Comparison of ENCODE assay signal across 13 cellular contexts in genomic region chr11:88320149-88320559, GRCh38. TPM values are rescaled to one million over a fixed set of nuclear protein-coding genes. Genes with fewer than 3 reads are reported as not detected.
DNase-seq lines count a peak whose midpoint lies in the region; ATAC-seq and TF ChIP-seq lines count a peak whose summit lies in the region.
"Had no signal": no experiment of that assay in that cellular context is flagged by ENCODE, and none has a peak within 500 bp of the region (broad histone marks: within the 10 kb centered on the region; RNA-seq: fewer than 3 reads in every experiment).

No MANE protein-coding gene starts in this region.

- peaks cover 1% of the 10 kb centered on the region for H3K9me3 Mint-ChIP-seq in activated naive CD8-positive, alpha-beta T cell treated with anti-CD3 and anti-CD28 coated beads, Interleukin-2, amount 10 ng/mL, durations not matched to agents 7 days and 5 days
- peaks cover 7% of the 10 kb centered on the region for H3K9me3 Mint-ChIP-seq in activated naive CD8-positive, alpha-beta T cell treated with anti-CD3 and anti-CD28 coated beads for 36 hours
- no peaks in the 10 kb centered on the region for H3K9me3 Mint-ChIP-seq in activated T-helper 2 cell treated with anti-CD3 and anti-CD28 coated beads, Interferon-gamma antibody, Interleukin-2, Interleukin-4, amounts not matched to agents 10 μg/mL and 5 μg/mL and 100 μg/mL, durations not matched to agents 14 hours and 24 hours and 36 hours
- no peaks in the 10 kb centered on the region for H3K9me3 Mint-ChIP-seq in activated CD8-positive, alpha-beta memory T cell treated with anti-CD3 and anti-CD28 coated beads, Interleukin-2, amount 10 ng/mL, durations not matched to agents 7 days and 5 days (ENCODE audit: low read depth)
- H3K9me3 Mint-ChIP-seq: activated naive CD8-positive, alpha-beta T cell treated with anti-CD3 and anti-CD28 coated beads, Interleukin-2, amount 50 U/mL, for 24 hours had no signal

- H3K4me3 ChIP-seq in foreskin fibroblast (ENCODE audit: low read depth in 1 of 2, low read length in 2 of 2) = no peak overlapping the region
- H3K4me3 ChIP-seq: lung, right lobe of liver had no signal

- no peak for ATAC-seq in activated naive CD8-positive, alpha-beta T cell treated with anti-CD3 and anti-CD28 coated beads, Interleukin-2, amount 10 ng/mL, durations not matched to agents 7 days and 5 days (ENCODE audit: low read depth)
- ATAC-seq in GM18517 (IDR thresholded peaks at IDR 0.05; ENCODE audit: unreplicated experiment) = no peak
- no peak for ATAC-seq in activated CD8-positive, alpha-beta memory T cell treated with anti-CD3 and anti-CD28 coated beads, Interleukin-2, amount 10 ng/mL, durations not matched to agents 7 days and 5 days
- ATAC-seq: activated CD8-positive, alpha-beta T cell treated with anti-CD3 and anti-CD28 coated beads, Interleukin-2, amount 10 ng/mL, durations not matched to agents 7 days and 5 days; activated naive CD8-positive, alpha-beta T cell treated with anti-CD3 and anti-CD28 coated beads, Interleukin-2, amount 50 U/mL, for 24 hours; right lobe of liver had no signal

- POLR2A ChIA-PET in activated naive CD8-positive, alpha-beta T cell treated with anti-CD3 and anti-CD28 coated beads, Interleukin-2, amount 10 ng/mL, durations not matched to agents 7 days and 5 days (lab: Charles Lee) = interaction anchor here (1.2 kb wide), 1 partner anchor 11 kb away, joined by 3 read pairs; no protein-coding TSS in a partner anchor
- POLR2A ChIA-PET in GM10248 (lab: Yijun Ruan, JAX) = no interaction called here

- no peak for DNase-seq in activated naive CD8-positive, alpha-beta T cell treated with anti-CD3 and anti-CD28 coated beads, Interleukin-2, amount 10 ng/mL, durations not matched to agents 7 days and 5 days
- no peak for DNase-seq in activated naive CD8-positive, alpha-beta T cell treated with anti-CD3 and anti-CD28 coated beads for 36 hours
- no peak for DNase-seq in activated T-helper 2 cell treated with anti-CD3 and anti-CD28 coated beads, Interferon-gamma antibody, Interleukin-2, Interleukin-4, amounts not matched to agents 10 μg/mL and 5 μg/mL and 100 μg/mL, durations not matched to agents 14 hours and 24 hours and 36 hours (ENCODE audit: low spot score)
- DNase-seq in foreskin fibroblast = peak; percentile 55 to 63
- peak; percentile 59 for DNase-seq in stromal cell of bone marrow (ENCODE audit: low read depth)
- no peak for DNase-seq in GM10248 (ENCODE audit: extremely low spot score)
- DNase-seq in activated CD8-positive, alpha-beta memory T cell treated with anti-CD3 and anti-CD28 coated beads, Interleukin-2, amount 10 ng/mL, durations not matched to agents 7 days and 5 days = no peak
- DNase-seq: activated CD8-positive, alpha-beta T cell treated with anti-CD3 and anti-CD28 coated beads, Interleukin-2, amount 10 ng/mL, durations not matched to agents 7 days and 5 days; activated naive CD8-positive, alpha-beta T cell treated with anti-CD3 and anti-CD28 coated beads, Interleukin-2, amount 50 U/mL, for 24 hours; NCI-H1105 treated with DMSO at 0.1 percent for 48 hours; right lobe of liver had no signal

- H3K27ac Mint-ChIP-seq in activated naive CD8-positive, alpha-beta T cell treated with anti-CD3 and anti-CD28 coated beads, Interleukin-2, amount 10 ng/mL, durations not matched to agents 7 days and 5 days = peak overlapping the region; percentile 23
- H3K27ac Mint-ChIP-seq in activated naive CD8-positive, alpha-beta T cell treated with anti-CD3 and anti-CD28 coated beads for 36 hours = no peak overlapping the region
- peak overlapping the region; percentile 49 for H3K27ac Mint-ChIP-seq in activated T-helper 2 cell treated with anti-CD3 and anti-CD28 coated beads, Interferon-gamma antibody, Interleukin-2, Interleukin-4, amounts not matched to agents 10 μg/mL and 5 μg/mL and 100 μg/mL, durations not matched to agents 14 hours and 24 hours and 36 hours
- no peak overlapping the region for H3K27ac Mint-ChIP-seq in activated CD8-positive, alpha-beta memory T cell treated with anti-CD3 and anti-CD28 coated beads, Interleukin-2, amount 10 ng/mL, durations not matched to agents 7 days and 5 days
- H3K27ac Mint-ChIP-seq: activated CD8-positive, alpha-beta T cell treated with anti-CD3 and anti-CD28 coated beads, Interleukin-2, amount 10 ng/mL, durations not matched to agents 7 days and 5 days; activated naive CD8-positive, alpha-beta T cell treated with anti-CD3 and anti-CD28 coated beads, Interleukin-2, amount 50 U/mL, for 24 hours had no signal

- no peak overlapping the region for H3K4me3 Mint-ChIP-seq in activated naive CD8-positive, alpha-beta T cell treated with anti-CD3 and anti-CD28 coated beads, Interleukin-2, amount 10 ng/mL, durations not matched to agents 7 days and 5 days
- no peak overlapping the region for H3K4me3 Mint-ChIP-seq in activated naive CD8-positive, alpha-beta T cell treated with anti-CD3 and anti-CD28 coated beads for 36 hours
- no peak overlapping the region for H3K4me3 Mint-ChIP-seq in activated T-helper 2 cell treated with anti-CD3 and anti-CD28 coated beads, Interferon-gamma antibody, Interleukin-2, Interleukin-4, amounts not matched to agents 10 μg/mL and 5 μg/mL and 100 μg/mL, durations not matched to agents 14 hours and 24 hours and 36 hours (ENCODE audit: low read depth)
- H3K4me3 Mint-ChIP-seq in activated CD8-positive, alpha-beta memory T cell treated with anti-CD3 and anti-CD28 coated beads, Interleukin-2, amount 10 ng/mL, durations not matched to agents 7 days and 5 days = no peak overlapping the region
- H3K4me3 Mint-ChIP-seq: activated CD8-positive, alpha-beta T cell treated with anti-CD3 and anti-CD28 coated beads, Interleukin-2, amount 10 ng/mL, durations not matched to agents 7 days and 5 days; activated naive CD8-positive, alpha-beta T cell treated with anti-CD3 and anti-CD28 coated beads, Interleukin-2, amount 50 U/mL, for 24 hours had no signal

- peaks cover 59% of the 10 kb centered on the region for H3K36me3 Mint-ChIP-seq in activated naive CD8-positive, alpha-beta T cell treated with anti-CD3 and anti-CD28 coated beads, Interleukin-2, amount 10 ng/mL, durations not matched to agents 7 days and 5 days
- peaks cover 48% of the 10 kb centered on the region for H3K36me3 Mint-ChIP-seq in activated naive CD8-positive, alpha-beta T cell treated with anti-CD3 and anti-CD28 coated beads for 36 hours
- H3K36me3 Mint-ChIP-seq in activated T-helper 2 cell treated with anti-CD3 and anti-CD28 coated beads, Interferon-gamma antibody, Interleukin-2, Interleukin-4, amounts not matched to agents 10 μg/mL and 5 μg/mL and 100 μg/mL, durations not matched to agents 14 hours and 24 hours and 36 hours (ENCODE audit: low read depth) = peaks cover 63% of the 10 kb centered on the region
- peaks cover 73% of the 10 kb centered on the region for H3K36me3 Mint-ChIP-seq in activated CD8-positive, alpha-beta memory T cell treated with anti-CD3 and anti-CD28 coated beads, Interleukin-2, amount 10 ng/mL, durations not matched to agents 7 days and 5 days

- CTCF ChIA-PET in GM10248 (lab: Yijun Ruan, JAX) = interaction anchor here (0.7 to 1.5 kb wide), 3 partner anchors 9 to 224 kb away, joined by 3 to 5 read pairs (median 3); no protein-coding TSS in a partner anchor
- CTCF ChIA-PET in activated CD8-positive, alpha-beta memory T cell treated with anti-CD3 and anti-CD28 coated beads, Interleukin-2, amount 10 ng/mL, durations not matched to agents 7 days and 5 days (lab: Charles Lee) = interaction anchor here (1.0 to 1.3 kb wide), 2 partner anchors 11 to 22 kb away, joined by 3 read pairs; no protein-coding TSS in a partner anchor

- H3K27me3 Mint-ChIP-seq in activated naive CD8-positive, alpha-beta T cell treated with anti-CD3 and anti-CD28 coated beads, Interleukin-2, amount 10 ng/mL, durations not matched to agents 7 days and 5 days = no peaks in the 10 kb centered on the region
- no peaks in the 10 kb centered on the region for H3K27me3 Mint-ChIP-seq in activated naive CD8-positive, alpha-beta T cell treated with anti-CD3 and anti-CD28 coated beads for 36 hours
- H3K27me3 Mint-ChIP-seq in activated T-helper 2 cell treated with anti-CD3 and anti-CD28 coated beads, Interferon-gamma antibody, Interleukin-2, Interleukin-4, amounts not matched to agents 10 μg/mL and 5 μg/mL and 100 μg/mL, durations not matched to agents 14 hours and 24 hours and 36 hours (ENCODE audit: low read depth) = no peaks in the 10 kb centered on the region
- no peaks in the 10 kb centered on the region for H3K27me3 Mint-ChIP-seq in activated CD8-positive, alpha-beta memory T cell treated with anti-CD3 and anti-CD28 coated beads, Interleukin-2, amount 10 ng/mL, durations not matched to agents 7 days and 5 days
- H3K27me3 Mint-ChIP-seq: activated naive CD8-positive, alpha-beta T cell treated with anti-CD3 and anti-CD28 coated beads, Interleukin-2, amount 50 U/mL, for 24 hours had no signal

- TF ChIP-seq CTCF in foreskin fibroblast (IDR thresholded peaks at IDR 0.05; ENCODE audit: low read depth, low read length) (no peak), GM10248 (IDR thresholded peaks at IDR 0.05; ENCODE audit: control extremely low read depth, extremely low read depth, low read depth, missing control alignments) (no peak)

- intact Hi-C loops in activated T-helper 2 cell treated with anti-CD3 and anti-CD28 coated beads, Interferon-gamma antibody, Interleukin-2, Interleukin-4, amounts not matched to agents 10 μg/mL and 5 μg/mL and 100 μg/mL, durations not matched to agents 14 hours and 24 hours and 36 hours (cut with micrococcal nuclease) = no loop called here

- peaks cover 27% of the 10 kb centered on the region for H3K4me1 Mint-ChIP-seq in activated naive CD8-positive, alpha-beta T cell treated with anti-CD3 and anti-CD28 coated beads, Interleukin-2, amount 10 ng/mL, durations not matched to agents 7 days and 5 days
- peaks cover 14% of the 10 kb centered on the region for H3K4me1 Mint-ChIP-seq in activated naive CD8-positive, alpha-beta T cell treated with anti-CD3 and anti-CD28 coated beads for 36 hours
- peaks cover 45% of the 10 kb centered on the region for H3K4me1 Mint-ChIP-seq in activated T-helper 2 cell treated with anti-CD3 and anti-CD28 coated beads, Interferon-gamma antibody, Interleukin-2, Interleukin-4, amounts not matched to agents 10 μg/mL and 5 μg/mL and 100 μg/mL, durations not matched to agents 14 hours and 24 hours and 36 hours (ENCODE audit: low read depth)
- H3K4me1 Mint-ChIP-seq in activated CD8-positive, alpha-beta memory T cell treated with anti-CD3 and anti-CD28 coated beads, Interleukin-2, amount 10 ng/mL, durations not matched to agents 7 days and 5 days = peaks cover 51% of the 10 kb centered on the region

RNA-seq across cellular contexts. Expression of gene CTSC, which starts 17.4 kb away (rescaled TPM):
- 100 to 1,000 TPM; 131 to 134 TPM for total RNA-seq in activated naive CD8-positive, alpha-beta T cell treated with anti-CD3 and anti-CD28 coated beads, Interleukin-2, amount 10 ng/mL, durations not matched to agents 7 days and 5 days
- total RNA-seq in activated naive CD8-positive, alpha-beta T cell treated with anti-CD3 and anti-CD28 coated beads for 36 hours = 10 to 100 TPM; 77.6 to 80.9 TPM
- 82.4 and 82.6 TPM in 2 replicates for total RNA-seq in activated T-helper 2 cell treated with anti-CD3 and anti-CD28 coated beads, Interferon-gamma antibody, Interleukin-2, Interleukin-4, amounts not matched to agents 10 μg/mL and 5 μg/mL and 100 μg/mL, durations not matched to agents 14 hours and 24 hours and 36 hours
- total RNA-seq in activated CD8-positive, alpha-beta memory T cell treated with anti-CD3 and anti-CD28 coated beads, Interleukin-2, amount 10 ng/mL, durations not matched to agents 7 days and 5 days = 100 to 1,000 TPM; 287 to 292 TPM

Comparison
In these comparisons a context has a peak if more than half of its experiments do, and no peak if none do; other contexts are left out.
1. H3K27ac Mint-ChIP-seq: peak in activated naive CD8-positive, alpha-beta T cell treated with anti-CD3 and anti-CD28 coated beads, Interleukin-2, amount 10 ng/mL, durations not matched to agents 7 days and 5 days (single experiment) and activated T-helper 2 cell treated with anti-CD3 and anti-CD28 coated beads, Interferon-gamma antibody, Interleukin-2, Interleukin-4, amounts not matched to agents 10 μg/mL and 5 μg/mL and 100 μg/mL, durations not matched to agents 14 hours and 24 hours and 36 hours (single experiment); none in activated naive CD8-positive, alpha-beta T cell treated with anti-CD3 and anti-CD28 coated beads for 36 hours (single experiment) and activated CD8-positive, alpha-beta memory T cell treated with anti-CD3 and anti-CD28 coated beads, Interleukin-2, amount 10 ng/mL, durations not matched to agents 7 days and 5 days (single experiment).
2. DNase-seq: peak in foreskin fibroblast (2 of 2) and stromal cell of bone marrow (single experiment); none in activated naive CD8-positive, alpha-beta T cell treated with anti-CD3 and anti-CD28 coated beads, Interleukin-2, amount 10 ng/mL, durations not matched to agents 7 days and 5 days (single experiment), activated naive CD8-positive, alpha-beta T cell treated with anti-CD3 and anti-CD28 coated beads for 36 hours (single experiment), activated T-helper 2 cell treated with anti-CD3 and anti-CD28 coated beads, Interferon-gamma antibody, Interleukin-2, Interleukin-4, amounts not matched to agents 10 μg/mL and 5 μg/mL and 100 μg/mL, durations not matched to agents 14 hours and 24 hours and 36 hours (single experiment), GM10248 (single experiment) and activated CD8-positive, alpha-beta memory T cell treated with anti-CD3 and anti-CD28 coated beads, Interleukin-2, amount 10 ng/mL, durations not matched to agents 7 days and 5 days (single experiment).